Comparison of ENCODE assay signal across 24 cellular contexts in the genomic region with DNA sequence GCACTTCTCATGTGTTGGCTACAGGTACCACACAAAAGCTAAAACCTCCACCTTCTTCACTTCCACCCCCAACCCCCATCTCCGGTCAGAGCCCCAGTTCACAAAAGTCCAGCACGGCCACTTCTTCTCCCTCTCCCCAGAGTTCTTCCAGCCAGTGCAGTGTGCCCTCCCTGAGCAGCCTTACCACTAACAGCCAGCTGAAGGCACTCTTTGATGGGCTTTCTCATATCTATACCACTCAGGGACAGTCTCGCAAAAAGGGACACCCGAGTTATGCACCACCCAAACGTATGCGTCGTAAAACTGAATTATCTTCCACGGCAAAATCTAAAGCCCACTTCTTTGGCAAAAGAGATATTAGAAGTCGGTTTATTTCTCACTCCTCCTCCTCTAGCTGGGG.
"Had no signal": no experiment of that assay in that cellular context is flagged by ENCODE, and none has a peak within 500 bp of the region (broad histone marks: within the 10 kb centered on the region; RNA-seq: fewer than 3 reads in every experiment).

No MANE protein-coding gene starts in this region.

- H2AFZ ChIP-seq: neural progenitor cell had no signal

- H3K4me2 ChIP-seq: neural progenitor cell had no signal

- ATAC-seq: body of pancreas, left cardiac atrium, lower lobe of right lung had no signal

- H3K36me3 ChIP-seq: neural progenitor cell had no signal

- H3K4me3 Mint-ChIP-seq: activated CD4-positive, alpha-beta memory T cell treated with anti-CD3 and anti-CD28 coated beads for 36 hours; activated naive CD8-positive, alpha-beta T cell treated with anti-CD3 and anti-CD28 coated beads, Interleukin-2, amount 10 ng/mL, durations not matched to agents 7 days and 5 days; neural progenitor cell had no signal

- H3K4me1 ChIP-seq: lower lobe of right lung, neural progenitor cell had no signal

- H3K27me3 ChIP-seq: body of pancreas, neural progenitor cell, stomach, vagina had no signal

- H3K9me3 ChIP-seq: body of pancreas, lower lobe of right lung, stomach, vagina had no signal

- H3K27me3 Mint-ChIP-seq: activated CD4-positive, alpha-beta memory T cell treated with anti-CD3 and anti-CD28 coated beads for 36 hours; activated naive CD8-positive, alpha-beta T cell treated with anti-CD3 and anti-CD28 coated beads, Interleukin-2, amount 10 ng/mL, durations not matched to agents 7 days and 5 days; progenitor cell of endocrine pancreas had no signal

- H3K9ac ChIP-seq: neural progenitor cell had no signal

- H3K4me3 ChIP-seq: body of pancreas, lower lobe of right lung, neural progenitor cell, stomach, vagina had no signal

- FAIRE-seq: endometrium, islet of Langerhans had no signal

- DNase-seq: activated CD4-positive, alpha-beta memory T cell treated with anti-CD3 and anti-CD28 coated beads for 36 hours; activated CD4-positive, alpha-beta T cell treated with anti-CD3 and anti-CD28 coated beads for 4 hours; activated naive CD4-positive, alpha-beta T cell treated with Interleukin-2 at 50 U/mL for 16 hours; activated naive CD8-positive, alpha-beta T cell treated with anti-CD3 and anti-CD28 coated beads, Interleukin-2, amount 10 ng/mL, durations not matched to agents 7 days and 5 days; activated T-cell treated with anti-CD3 and anti-CD28 coated beads, Interleukin-2, amount 50 U/mL, for 1 hour; amygdala; body of pancreas; cortex of kidney; erythroblast; foreskin melanocyte; glutamatergic neuron; hippocampal formation; left cardiac atrium; lower lobe of right lung; stimulated activated CD4-positive, alpha-beta T cell treated with anti-CD3 and anti-CD28 coated beads, Interleukin-2, amount 100 ng/mL, for 24 hours; stomach; T-helper 2 cell; trophoblast cell had no signal

- H3K9me3 Mint-ChIP-seq: activated CD4-positive, alpha-beta memory T cell treated with anti-CD3 and anti-CD28 coated beads for 36 hours; activated naive CD8-positive, alpha-beta T cell treated with anti-CD3 and anti-CD28 coated beads, Interleukin-2, amount 10 ng/mL, durations not matched to agents 7 days and 5 days; activated T-helper 2 cell treated with anti-CD3 and anti-CD28 coated beads, Interferon-gamma antibody, Interleukin-2, Interleukin-4, amounts not matched to agents 10 μg/mL and 5 μg/mL and 100 μg/mL, durations not matched to agents 14 hours and 24 hours and 36 hours; neural progenitor cell had no signal

- H3K27ac Mint-ChIP-seq: activated CD4-positive, alpha-beta memory T cell treated with anti-CD3 and anti-CD28 coated beads for 36 hours; activated naive CD8-positive, alpha-beta T cell treated with anti-CD3 and anti-CD28 coated beads, Interleukin-2, amount 10 ng/mL, durations not matched to agents 7 days and 5 days; neural progenitor cell had no signal

- H3K27ac ChIP-seq: body of pancreas, lower lobe of right lung, neural progenitor cell, stomach, vagina had no signal
